Comparison of ENCODE assay signal across 1 cellular context in the genomic region with DNA sequence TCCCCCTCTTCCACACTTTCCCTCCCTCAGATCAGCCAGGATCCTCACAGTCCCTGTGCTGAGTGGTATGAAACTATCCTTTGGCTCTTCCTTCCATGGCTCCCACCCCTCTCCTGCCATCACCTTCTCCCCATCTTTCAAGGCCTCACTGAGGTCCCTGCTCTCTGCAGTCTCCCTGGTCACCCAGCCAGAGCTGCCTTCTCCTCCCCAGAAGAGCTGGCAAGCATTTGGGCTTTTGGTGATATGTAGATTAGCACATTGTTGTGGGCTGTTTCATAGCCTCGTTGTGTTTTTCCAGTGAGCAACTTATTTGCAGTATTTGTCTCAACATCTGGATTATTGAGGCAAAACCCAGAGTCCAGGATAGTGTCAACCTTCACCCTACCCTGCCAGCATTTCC.
TF ChIP-seq lines count a peak whose summit lies in the region.

No MANE protein-coding gene starts in this region.

TF ChIP-seq in H1, 55 proteins besides CTCF, POLR2A, EP300 and RAD21 (continued from another document):
- TF ChIP-seq TBP (IDR thresholded peaks at IDR 0.05; ENCODE audit: low read depth, low read length): no peak
TF ChIP-seq in H1: peak in this region for 0.
